In genomic region chr1:81414417-81415087, GRCh38 we compare ENCODE assay signal across 9 cellular contexts.
DNase-seq lines count a peak whose midpoint lies in the region; ATAC-seq and TF ChIP-seq lines count a peak whose summit lies in the region.
"Had no signal": no experiment of that assay in that cellular context is flagged by ENCODE, and none has a peak within 500 bp of the region (broad histone marks: within the 10 kb centered on the region; RNA-seq: fewer than 3 reads in every experiment).

No MANE protein-coding gene starts in this region.

- H3K36me3 ChIP-seq in HCT116 (ENCODE audit: control insufficient read depth in 1 of 2, insufficient read depth in 2 of 2, low read length in 2 of 2) (no peaks in the 10 kb centered on the region), Loucy (ENCODE audit: insufficient read depth, low read length) (no peaks in the 10 kb centered on the region), mammary epithelial cell (ENCODE audit: insufficient read depth, low read length) (no peaks in the 10 kb centered on the region), upper lobe of left lung (no peaks in the 10 kb centered on the region)
- no peaks in the 10 kb centered on the region for H3K36me3 ChIP-seq in effector memory CD4-positive, alpha-beta T cell (ENCODE audit: control insufficient read depth, insufficient read depth, low read length)

- H3K36me3 Mint-ChIP-seq in activated T-cell treated with anti-CD3 and anti-CD28 coated beads, Interleukin-2, amount 50 U/mL, for 24 hours (ENCODE audit: low read depth) = no peaks in the 10 kb centered on the region

- TF ChIP-seq POLR2A in HCT116 (IDR thresholded peaks at IDR 0.05; ENCODE audit: borderline replicate concordance, extremely low read depth, insufficient read depth, insufficient read length) (no peak), upper lobe of left lung (IDR thresholded peaks at IDR 0.05) (no peak)

- TF ChIP-seq EP300 in upper lobe of left lung (IDR thresholded peaks at IDR 0.05) = peak in 2 of 4 donors; percentile 16 to 65

- H4K20me1 ChIP-seq in HCT116 (ENCODE audit: insufficient read depth) (no peaks in the 10 kb centered on the region), Loucy (ENCODE audit: insufficient read depth, low read length, poor library complexity, severe bottlenecking) (no peaks in the 10 kb centered on the region), mammary epithelial cell (ENCODE audit: insufficient read depth, low read length) (no peaks in the 10 kb centered on the region)

- CTCF ChIA-PET in HCT116 (lab: Charles Lee) (interaction anchor here (0.8 kb wide), 1 partner anchor 15 kb away, joined by 3 read pairs; no protein-coding TSS in a partner anchor), mammary epithelial cell (lab: Charles Lee; ENCODE audit: low non-redundant PET) (interaction anchor here (0.6 kb wide), 1 partner anchor 18 kb away, joined by 18 read pairs; no protein-coding TSS in a partner anchor)

- RAD21 ChIA-PET in HCT116 (lab: Charles Lee; ENCODE audit: low non-redundant PET in 1 of 2, low total read pairs in 2 of 2, uncharacterized antibody in 2 of 2, unreplicated experiment in 2 of 2) = no interaction called here

- H3F3A ChIP-seq in Loucy (ENCODE audit: low read depth) = no peaks in the 10 kb centered on the region

- TF ChIP-seq CTCF in HCT116 (IDR thresholded peaks at IDR 0.05 in 2 of 3, conservative IDR thresholded peaks at IDR 0.05 in 1 of 3; ENCODE audit: borderline replicate concordance in 1 of 3, insufficient read depth in 1 of 3, low read depth in 2 of 3, low read length in 2 of 3) = peak; percentile 12 to 75 (median 73); a peak in 4 of 6 replicates
- peak; percentile 42 for TF ChIP-seq CTCF in Loucy (conservative IDR thresholded peaks at IDR 0.05; ENCODE audit: low read length)
- TF ChIP-seq CTCF in mammary epithelial cell (conservative IDR thresholded peaks at IDR 0.05 in 1 of 2, IDR thresholded peaks at IDR 0.05 in 1 of 2; ENCODE audit: extremely low read depth in 1 of 2, insufficient read depth in 1 of 2, low read depth in 1 of 2, low read length in 2 of 2) = peak; percentile 53 to 58
- peak; percentile 79 to 90 (median 82) for TF ChIP-seq CTCF in upper lobe of left lung (IDR thresholded peaks at IDR 0.05)

- ATAC-seq in HCT116 (peak; percentile 91), left colon (peak; percentile 100), upper lobe of left lung (ENCODE audit: low FRiP score in 2 of 2) (peak; percentile 87 to 88)

- in situ Hi-C loops in mammary epithelial cell (cut with MboI; ENCODE audit: low sequenced_read_pairs in 2 of 2) = no loop called here

- no peak overlapping the region for H3K9ac ChIP-seq in HCT116 (ENCODE audit: low read length)
- no peak overlapping the region for H3K9ac ChIP-seq in Loucy (ENCODE audit: low read depth, low read length, poor library complexity, severe bottlenecking)
- H3K9ac ChIP-seq in mammary epithelial cell (ENCODE audit: insufficient read depth, low read length) = no peak overlapping the region

- H3K4me1 ChIP-seq in HCT116 (ENCODE audit: control insufficient read depth in 1 of 2, insufficient read depth in 2 of 2, low read length in 2 of 2) (no peaks in the 10 kb centered on the region), Loucy (ENCODE audit: insufficient read depth, low read length, poor library complexity, severe bottlenecking) (no peaks in the 10 kb centered on the region), mammary epithelial cell (ENCODE audit: insufficient read depth, low read length) (no peaks in the 10 kb centered on the region), upper lobe of left lung (peaks cover 0 to 13% (median 7%) of the 10 kb centered on the region in 4 donors)
- no peaks in the 10 kb centered on the region for H3K4me1 ChIP-seq in effector memory CD4-positive, alpha-beta T cell (ENCODE audit: control insufficient read depth, insufficient read depth, low read length, poor library complexity, severe bottlenecking)

- H3K27ac ChIP-seq in HCT116 (ENCODE audit: low read depth, low read length) = no peak overlapping the region
- H3K27ac ChIP-seq in mammary epithelial cell (ENCODE audit: insufficient read depth, low read depth, low read length) = no peak overlapping the region
- H3K27ac ChIP-seq in upper lobe of left lung = peak overlapping the region; percentile 31 to 77 (median 46)
- H3K27ac ChIP-seq in effector memory CD4-positive, alpha-beta T cell (ENCODE audit: insufficient read depth, low read length, poor library complexity, severe bottlenecking) = no peak overlapping the region

- H3K9me3 ChIP-seq in HCT116 (ENCODE audit: control insufficient read depth in 1 of 2, insufficient read depth in 1 of 2, low read depth in 1 of 2, low read length in 2 of 2) = no peaks in the 10 kb centered on the region
- no peaks in the 10 kb centered on the region for H3K9me3 ChIP-seq in Loucy (ENCODE audit: insufficient read depth, low read depth, low read length)
- H3K9me3 ChIP-seq in mammary epithelial cell (replicated peaks; ENCODE audit: insufficient read depth, low read length) = no peaks in the 10 kb centered on the region
- no peaks in the 10 kb centered on the region for H3K9me3 ChIP-seq in upper lobe of left lung
- H3K9me3 ChIP-seq in effector memory CD4-positive, alpha-beta T cell (ENCODE audit: control insufficient read depth, low read length) = no peaks in the 10 kb centered on the region

- H3K27me3 ChIP-seq in HCT116 (ENCODE audit: insufficient read depth, low read length) (no peaks in the 10 kb centered on the region), Loucy (ENCODE audit: insufficient read depth, low read length, poor library complexity, severe bottlenecking) (no peaks in the 10 kb centered on the region), mammary epithelial cell (ENCODE audit: insufficient read depth, low read length) (no peaks in the 10 kb centered on the region), upper lobe of left lung (no peaks in the 10 kb centered on the region)
- H3K27me3 ChIP-seq in effector memory CD4-positive, alpha-beta T cell (replicated peaks; ENCODE audit: control insufficient read depth, insufficient read depth, low read length, poor library complexity, severe bottlenecking) = no peaks in the 10 kb centered on the region

- no peaks in the 10 kb centered on the region for H3K27me3 Mint-ChIP-seq in activated T-cell treated with anti-CD3 and anti-CD28 coated beads, Interleukin-2, amount 50 U/mL, for 24 hours
- H3K27me3 Mint-ChIP-seq: stimulated activated naive CD8-positive, alpha-beta T cell treated with anti-CD3 and anti-CD28 coated beads, Interleukin-15, Interleukin-2, amounts not matched to agents 100 ng/mL and 50 ng/mL, for 24 hours had no signal

- H3K27ac Mint-ChIP-seq in activated T-cell treated with anti-CD3 and anti-CD28 coated beads, Interleukin-2, amount 50 U/mL, for 24 hours = no peak overlapping the region
- H3K27ac Mint-ChIP-seq: stimulated activated naive CD8-positive, alpha-beta T cell treated with anti-CD3 and anti-CD28 coated beads, Interleukin-15, Interleukin-2, amounts not matched to agents 100 ng/mL and 50 ng/mL, for 24 hours had no signal

- DNase-seq in activated T-cell treated with anti-CD3 and anti-CD28 coated beads for 48 hours (ENCODE audit: low read depth) (peak; percentile 2), HCT116 (ENCODE audit: low read depth, low spot score) (peak; percentile 8), mammary epithelial cell (no peak), left colon (peak; percentile 63 to 84), upper lobe of left lung (peak; percentile 60 to 64)
- DNase-seq in activated T-cell treated with anti-CD3 and anti-CD28 coated beads, Interleukin-2, amount 50 U/mL, for 24 hours = no peak
- DNase-seq in effector memory CD4-positive, alpha-beta T cell = no peak

- BruUV-seq in HCT116 (replicated peaks; lab: Mats Ljungman, UMichigan) (no TSS peak), mammary epithelial cell (replicated peaks; lab: Mats Ljungman, UMichigan) (no TSS peak)

- peak overlapping the region; percentile 46 for H2AFZ ChIP-seq in HCT116 (ENCODE audit: low read depth, low read length, poor library complexity, severe bottlenecking)
- H2AFZ ChIP-seq in Loucy (ENCODE audit: low read length) = no peak overlapping the region
- no peak overlapping the region for H2AFZ ChIP-seq in mammary epithelial cell (ENCODE audit: low read depth, low read length)

- peak; percentile 42 for TF ChIP-seq RAD21 in HCT116 (IDR thresholded peaks at IDR 0.05; ENCODE audit: low read depth)

- H3K4me3 Mint-ChIP-seq in activated T-cell treated with anti-CD3 and anti-CD28 coated beads, Interleukin-2, amount 50 U/mL, for 24 hours = no peak overlapping the region
- H3K4me3 Mint-ChIP-seq: stimulated activated naive CD8-positive, alpha-beta T cell treated with anti-CD3 and anti-CD28 coated beads, Interleukin-15, Interleukin-2, amounts not matched to agents 100 ng/mL and 50 ng/mL, for 24 hours had no signal

- no peaks in the 10 kb centered on the region for H3K4me1 Mint-ChIP-seq in activated T-cell treated with anti-CD3 and anti-CD28 coated beads, Interleukin-2, amount 50 U/mL, for 24 hours (ENCODE audit: low read depth)

- dilution Hi-C loops in mammary epithelial cell (cut with HindIII; ENCODE audit: low sequenced_read_pairs) = no loop called here

- no peak overlapping the region for H3K4me2 ChIP-seq in HCT116 (ENCODE audit: low read length)
- no peak overlapping the region for H3K4me2 ChIP-seq in Loucy (ENCODE audit: low read depth, low read length, poor library complexity, severe bottlenecking)
- no peak overlapping the region for H3K4me2 ChIP-seq in mammary epithelial cell (ENCODE audit: insufficient read depth, low read depth, low read length)

- H3K4me3 ChIP-seq in HCT116 (replicated peaks in 1 of 2; ENCODE audit: low read depth in 1 of 2, low read length in 2 of 2) (no peak overlapping the region), Loucy (ENCODE audit: low read length, poor library complexity, severe bottlenecking) (no peak overlapping the region), mammary epithelial cell (replicated peaks in 1 of 3; ENCODE audit: insufficient read depth in 1 of 3, low read depth in 2 of 3, low read length in 3 of 3) (no peak overlapping the region), upper lobe of left lung (no peak overlapping the region)
- H3K4me3 ChIP-seq in effector memory CD4-positive, alpha-beta T cell (ENCODE audit: insufficient read depth, low read depth, low read length, poor library complexity, severe bottlenecking) = no peak overlapping the region

- intact Hi-C loops in HCT116 (cut with micrococcal nuclease) (no loop called here), mammary epithelial cell (cut with micrococcal nuclease) (no loop called here), left colon (cut with DNase I, micrococcal nuclease) (no loop called here)

- no peaks in the 10 kb centered on the region for H3K9me2 ChIP-seq in HCT116 (ENCODE audit: insufficient read depth)
- no peaks in the 10 kb centered on the region for H3K9me2 ChIP-seq in Loucy (replicated peaks; ENCODE audit: low read depth, low read length)

- POLR2A ChIA-PET in HCT116 (lab: Charles Lee) = no interaction called here

- 52% methylated on average over 13 of the region's 13 CpGs for WGBS in mammary epithelial cell (ENCODE audit: low coverage, missing lambda C conversion rate)
- WGBS in upper lobe of left lung, 2 donors = 18 to 25% methylated on average over 9 to 13 of the region's 13 CpGs

- H3K79me2 ChIP-seq in HCT116 (ENCODE audit: insufficient read depth, low read length) = no peaks in the 10 kb centered on the region
- H3K79me2 ChIP-seq in Loucy (ENCODE audit: insufficient read depth, low read length) = no peaks in the 10 kb centered on the region
- H3K79me2 ChIP-seq in mammary epithelial cell (ENCODE audit: insufficient read depth, low read length) = no peaks in the 10 kb centered on the region

- peaks cover 3% of the 10 kb centered on the region for H3K9me3 Mint-ChIP-seq in activated T-cell treated with anti-CD3 and anti-CD28 coated beads, Interleukin-2, amount 50 U/mL, for 24 hours
- H3K9me3 Mint-ChIP-seq: stimulated activated naive CD8-positive, alpha-beta T cell treated with anti-CD3 and anti-CD28 coated beads, Interleukin-15, Interleukin-2, amounts not matched to agents 100 ng/mL and 50 ng/mL, for 24 hours had no signal

Comparison
In these comparisons a context has a peak if more than half of its experiments do, and no peak if none do; other contexts are left out.
1. DNase-seq: peak in activated T-cell treated with anti-CD3 and anti-CD28 coated beads for 48 hours (single experiment), HCT116 (single experiment), left colon (2 of 2) and upper lobe of left lung (2 of 2); none in activated T-cell treated with anti-CD3 and anti-CD28 coated beads, Interleukin-2, amount 50 U/mL, for 24 hours (single experiment), mammary epithelial cell (single experiment) and effector memory CD4-positive, alpha-beta T cell (0 of 3).
2. H3K27ac ChIP-seq: peak in upper lobe of left lung (4 of 4); none in HCT116 (single experiment), mammary epithelial cell (single experiment) and effector memory CD4-positive, alpha-beta T cell (single experiment).
3. Peak in every context shown above with its lines, with median percentiles within 50 percentile points of each other: ATAC-seq and CTCF ChIP-seq.